ENCODE assay signal across 14 cellular contexts in genomic region chr1:207882692-207883091, GRCh38. TPM values are rescaled to one million over a fixed set of nuclear protein-coding genes. Genes with fewer than 3 reads are reported as not detected.
DNase-seq lines count a peak whose midpoint lies in the region; ATAC-seq and TF ChIP-seq lines count a peak whose summit lies in the region.
"Had no signal": no experiment of that assay in that cellular context is flagged by ENCODE, and none has a peak within 500 bp of the region (broad histone marks: within the 10 kb centered on the region; RNA-seq: fewer than 3 reads in every experiment).

No MANE protein-coding gene starts in this region.

- peak overlapping the region; percentile 80 for H3K4me3 Mint-ChIP-seq in activated naive CD8-positive, alpha-beta T cell treated with anti-CD3 and anti-CD28 coated beads, Interleukin-2, amount 50 U/mL, for 24 hours

- H3K27me3 ChIP-seq in left ventricle myocardium inferior (ENCODE audit: low read depth) (no peaks in the 10 kb centered on the region), upper lobe of left lung (no peaks in the 10 kb centered on the region), psoas muscle (ENCODE audit: insufficient read depth in 3 of 3, low read length in 2 of 3) (no peaks in the 10 kb centered on the region)
- H3K27me3 ChIP-seq: thyroid gland had no signal

- H3K9me3 Mint-ChIP-seq in activated naive CD8-positive, alpha-beta T cell treated with anti-CD3 and anti-CD28 coated beads, Interleukin-2, amount 50 U/mL, for 24 hours: no peaks in the 10 kb centered on the region

- no peak for TF ChIP-seq POLR2A in upper lobe of left lung (IDR thresholded peaks at IDR 0.05)

- H3K27ac Mint-ChIP-seq in activated naive CD8-positive, alpha-beta T cell treated with anti-CD3 and anti-CD28 coated beads, Interleukin-2, amount 50 U/mL, for 24 hours: peak overlapping the region; percentile 85
- H3K27ac Mint-ChIP-seq: progenitor cell of endocrine pancreas had no signal

- H3K4me1 ChIP-seq in left ventricle myocardium inferior (peaks cover 57% of the 10 kb centered on the region), upper lobe of left lung (peaks cover 16 to 41% (median 23%) of the 10 kb centered on the region in 4 donors), psoas muscle (peaks cover 4% of the 10 kb centered on the region)

- TF ChIP-seq CTCF in left ventricle myocardium inferior (IDR thresholded peaks at IDR 0.05; ENCODE audit: borderline replicate concordance): no peak
- no peak for TF ChIP-seq CTCF in upper lobe of left lung (IDR thresholded peaks at IDR 0.05)
- no peak for TF ChIP-seq CTCF in psoas muscle (IDR thresholded peaks at IDR 0.05)

- no peak for TF ChIP-seq EP300 in upper lobe of left lung (IDR thresholded peaks at IDR 0.05)

- 43 to 45% methylated on average over 3 of the region's 3 CpGs for WGBS in upper lobe of left lung, 2 donors
- WGBS in psoas muscle, 3 donors: 50 to 64% (median 62%) methylated on average over 3 of the region's 3 CpGs

- peak; percentile 8 for ATAC-seq in HG03432 (IDR thresholded peaks at IDR 0.05; ENCODE audit: unreplicated experiment)
- peak; percentile 32 for ATAC-seq in activated naive CD8-positive, alpha-beta T cell treated with anti-CD3 and anti-CD28 coated beads, Interleukin-2, amount 50 U/mL, for 24 hours
- no peak for ATAC-seq in upper lobe of left lung (ENCODE audit: low FRiP score in 2 of 2)
- ATAC-seq in psoas muscle: no peak
- ATAC-seq: left ventricle myocardium superior had no signal

- intact Hi-C loops in left ventricle myocardium inferior (cut with micrococcal nuclease): no loop called here
- intact Hi-C loops in cardiac septum (cut with DNase I): loop anchor here (10.0 kb wide), 1 partner anchor 362 kb away; the partner anchor contains the start of gene PLXNA2
- intact Hi-C loops in psoas muscle (cut with DNase I): no loop called here

- no peak overlapping the region for H3K4me3 ChIP-seq in left ventricle myocardium inferior
- peak overlapping the region in 1 of 4 donors; percentile 30 for H3K4me3 ChIP-seq in upper lobe of left lung
- no peak overlapping the region for H3K4me3 ChIP-seq in psoas muscle
- H3K4me3 ChIP-seq: thyroid gland had no signal

- no peaks in the 10 kb centered on the region for H3K36me3 Mint-ChIP-seq in activated naive CD8-positive, alpha-beta T cell treated with anti-CD3 and anti-CD28 coated beads, Interleukin-2, amount 50 U/mL, for 24 hours (ENCODE audit: low read depth)

- H3K4me1 Mint-ChIP-seq in activated naive CD8-positive, alpha-beta T cell treated with anti-CD3 and anti-CD28 coated beads, Interleukin-2, amount 50 U/mL, for 24 hours: peaks cover 39% of the 10 kb centered on the region

- H3K9me3 ChIP-seq in left ventricle myocardium inferior (replicated peaks) (no peaks in the 10 kb centered on the region), upper lobe of left lung (no peaks in the 10 kb centered on the region), psoas muscle (no peaks in the 10 kb centered on the region)
- H3K9me3 ChIP-seq: thyroid gland had no signal

- H3K36me3 ChIP-seq in left ventricle myocardium inferior (peaks cover 4% of the 10 kb centered on the region), upper lobe of left lung (no peaks in the 10 kb centered on the region), psoas muscle (ENCODE audit: insufficient read depth in 1 of 2, low read depth in 1 of 2) (no peaks in the 10 kb centered on the region)
- H3K36me3 ChIP-seq: thyroid gland had no signal

- H3K27ac ChIP-seq in left ventricle myocardium inferior (replicated peaks) (peak overlapping the region; percentile 95), upper lobe of left lung (peak overlapping the region; percentile 28 to 88 (median 76)), psoas muscle (no peak overlapping the region)
- H3K27ac ChIP-seq: HL-60, thyroid gland had no signal

- DNase-seq in left ventricle myocardium inferior (no peak), cardiac septum (ENCODE audit: low spot score) (no peak), upper lobe of left lung (no peak), CD1c-positive myeloid dendritic cell (ENCODE audit: extremely low spot score) (no peak), DMS153 (lab: John Stamatoyannopoulos, UW) (no peak), psoas muscle (no peak)
- DNase-seq in activated naive CD8-positive, alpha-beta T cell treated with anti-CD3 and anti-CD28 coated beads, Interleukin-2, amount 50 U/mL, for 24 hours: no peak
- DNase-seq: left ventricle myocardium superior, NCI-H524 treated with DMSO at 0.1 percent for 48 hours, SIG-M5, thyroid gland had no signal

- H3K27me3 Mint-ChIP-seq in activated naive CD8-positive, alpha-beta T cell treated with anti-CD3 and anti-CD28 coated beads, Interleukin-2, amount 50 U/mL, for 24 hours: peaks cover 2% of the 10 kb centered on the region

RNA-seq across cellular contexts. Expression of gene CD34, which starts 28.2 kb away (rescaled TPM):
- total RNA-seq in left ventricle myocardium inferior (69.6 TPM), cardiac septum (49.9 TPM), upper lobe of left lung (10 to 100 TPM in 5 of 6 donors, 1 to 10 TPM in 1; 8.8 to 78.2 (median 22.4) TPM), psoas muscle (10 to 100 TPM; 15.7 to 61.1 (median 20.9) TPM)
- polyA plus RNA-seq in psoas muscle: 10 to 100 TPM; 14.4 to 25.0 (median 21.1) TPM

Comparison
In these comparisons a context has a peak if more than half of its experiments do, and no peak if none do; other contexts are left out.
1. ATAC-seq: peak in HG03432 (single experiment) and activated naive CD8-positive, alpha-beta T cell treated with anti-CD3 and anti-CD28 coated beads, Interleukin-2, amount 50 U/mL, for 24 hours (single experiment); none in upper lobe of left lung (0 of 2) and psoas muscle (0 of 4).